ENCODE assay signal across 8 cellular contexts in the genomic region with DNA sequence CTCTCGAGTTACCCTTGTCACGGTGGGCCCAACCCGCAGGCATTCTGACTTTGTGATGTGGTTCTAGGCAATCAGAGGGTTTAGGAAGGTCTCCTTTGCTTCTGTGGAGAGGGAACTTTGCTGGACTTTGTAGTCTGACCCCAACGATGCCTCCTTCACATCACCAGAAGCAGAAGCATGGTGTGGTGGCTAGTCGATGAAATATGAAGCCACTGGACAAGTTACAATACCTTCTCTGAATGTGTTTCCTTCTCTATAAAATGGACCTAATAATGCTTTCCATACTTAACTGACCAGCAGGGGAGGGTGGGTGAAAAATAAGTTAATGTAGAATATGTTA. TPM values are rescaled to one million over a fixed set of nuclear protein-coding genes. Genes with fewer than 3 reads are reported as not detected.
A peak's percentile ranks its signal among the peaks of the same experiment; 100 is the strongest.
DNase-seq lines count a peak whose midpoint lies in the region; ATAC-seq and TF ChIP-seq lines count a peak whose summit lies in the region.

No MANE protein-coding gene starts in this region.

- H3K9ac ChIP-seq in IMR-90 (ENCODE audit: low read depth, low read length): peak overlapping the region; percentile 62

- peak overlapping the region; percentile 12; the same call in 1 of the 2 replicates for H3K14ac ChIP-seq in IMR-90 (replicated peaks; ENCODE audit: low read depth, low read length)

- H3K4me2 ChIP-seq in IMR-90 (ENCODE audit: low read depth, low read length): peak overlapping the region; percentile 95

- no peak overlapping the region for H2BK120ac ChIP-seq in IMR-90 (ENCODE audit: low read depth, low read length)

- BruUV-seq in IMR-90 (replicated peaks; lab: Mats Ljungman, UMichigan): no TSS peak

- H4K91ac ChIP-seq in IMR-90 (ENCODE audit: insufficient read depth, low read depth, low read length): no peak overlapping the region

- peak; percentile 7; the same call in 1 of the 2 replicates for ATAC-seq in IMR-90 (ENCODE audit: low read depth)
- no peak for ATAC-seq in GM19452 (IDR thresholded peaks at IDR 0.05; ENCODE audit: unreplicated experiment)

- H3K4me1 ChIP-seq in ACC112 (ENCODE audit: control insufficient read depth, insufficient read depth, low read length, unreplicated experiment): no peaks in the 10 kb centered on the region
- peaks cover 3% of the 10 kb centered on the region; the same call in 1 of the 2 replicates for H3K4me1 ChIP-seq in IMR-90 (ENCODE audit: control insufficient read depth, insufficient read depth, low read length)
- H3K4me1 ChIP-seq in ectodermal cell (ENCODE audit: control insufficient read depth, insufficient read depth, low read length): no peaks in the 10 kb centered on the region
- peaks cover 0 to 9% of the 10 kb centered on the region in 2 donors for H3K4me1 ChIP-seq in muscle layer of duodenum (ENCODE audit: control insufficient read depth in 1 of 2, insufficient read depth in 2 of 2, low read length in 2 of 2)

- H2BK15ac ChIP-seq in IMR-90 (ENCODE audit: low read depth, low read length): no peak overlapping the region

- dilution Hi-C loops in IMR-90 (cut with HindIII; ENCODE audit: low sequenced_read_pairs, unreplicated experiment): no loop called here

- no peak overlapping the region for H2BK5ac ChIP-seq in IMR-90 (ENCODE audit: low read depth, low read length, poor library complexity, severe bottlenecking)

- H3K36me3 ChIP-seq in ACC112 (ENCODE audit: insufficient read depth, low read length) (no peaks in the 10 kb centered on the region), IMR-90 (ENCODE audit: control insufficient read depth, insufficient read depth, low read length) (no peaks in the 10 kb centered on the region), ectodermal cell (ENCODE audit: control insufficient read depth, insufficient read depth, low read length) (no peaks in the 10 kb centered on the region), muscle layer of duodenum (ENCODE audit: control insufficient read depth in 1 of 2, insufficient read depth in 2 of 2, low read length in 2 of 2) (no peaks in the 10 kb centered on the region)

- H2AFZ ChIP-seq in ACC112 (ENCODE audit: low read length, unreplicated experiment) (peak overlapping the region; percentile 79), IMR-90 (replicated peaks; ENCODE audit: low read length, poor library complexity) (peak overlapping the region; percentile 96)

- intact Hi-C loops in IMR-90 (cut with micrococcal nuclease): loop anchor here (5.0 kb wide), 2 partner anchors 154 to 531 kb away; no protein-coding TSS in a partner anchor

- TF ChIP-seq CTCF in IMR-90 (conservative IDR thresholded peaks at IDR 0.05; ENCODE audit: low read depth, low read length): no peak

- peak overlapping the region; percentile 19 for H2AK9ac ChIP-seq in IMR-90 (replicated peaks; ENCODE audit: low read depth, low read length, poor library complexity)

- H3K9me1 ChIP-seq in IMR-90 (ENCODE audit: insufficient read depth, low read length): no peaks in the 10 kb centered on the region

- no peak overlapping the region for H3K23ac ChIP-seq in IMR-90 (ENCODE audit: low read depth, low read length)

- no peak overlapping the region for H3K4ac ChIP-seq in IMR-90 (ENCODE audit: low read depth, low read length)

- TF ChIP-seq POLR2A in IMR-90 (IDR thresholded peaks at IDR 0.05; ENCODE audit: low read depth, low read length): no peak

- no peak overlapping the region for H2AK5ac ChIP-seq in IMR-90 (ENCODE audit: low read depth, low read length)

- peak overlapping the region; percentile 46; the same call in 1 of the 2 replicates for H4K5ac ChIP-seq in IMR-90 (ENCODE audit: low read depth, low read length)

- H3K79me2 ChIP-seq in ACC112 (ENCODE audit: control insufficient read depth, insufficient read depth, low read length, unreplicated experiment): no peaks in the 10 kb centered on the region

- H4K8ac ChIP-seq in IMR-90 (ENCODE audit: low read depth in 2 of 2, low read length in 2 of 2): peak overlapping the region; percentile 33 to 48; a peak in 2 of 4 replicates

- H3K9me3 ChIP-seq in IMR-90 (ENCODE audit: control insufficient read depth, insufficient read depth, low read length) (no peaks in the 10 kb centered on the region), ectodermal cell (ENCODE audit: control insufficient read depth, low read length) (no peaks in the 10 kb centered on the region), muscle layer of duodenum (ENCODE audit: control insufficient read depth in 1 of 2, low read length in 2 of 2) (peaks cover 0 to 3% of the 10 kb centered on the region in 2 donors)

- no peaks in the 10 kb centered on the region; a peak in 1 of 4 replicates for H3K79me1 ChIP-seq in IMR-90 (ENCODE audit: low read depth in 1 of 2, low read length in 2 of 2)

- H3K56ac ChIP-seq in IMR-90 (ENCODE audit: extremely low read depth, insufficient read depth, low read length): no peak overlapping the region

- H3K4me3 ChIP-seq in ACC112 (ENCODE audit: low read depth, low read length) (peak overlapping the region; percentile 85), IMR-90 (ENCODE audit: insufficient read depth, low read depth, low read length) (peak overlapping the region; percentile 78), ectodermal cell (ENCODE audit: insufficient read depth, low read depth, low read length) (peak overlapping the region; percentile 81), muscle layer of duodenum (ENCODE audit: low read depth in 1 of 2, low read length in 2 of 2) (peak overlapping the region; percentile 84 to 99)

- TF ChIP-seq RAD21 in IMR-90 (IDR thresholded peaks at IDR 0.05; ENCODE audit: low read length): no peak

- H3K27ac ChIP-seq in ACC112 (ENCODE audit: low read depth, low read length) (0 out of 2 replicates have a peak overlapping the region, but pooled peaks have one; percentile 4), IMR-90 (ENCODE audit: insufficient read depth, low read length) (peak overlapping the region; percentile 35; the same call in 1 of the 2 replicates), ectodermal cell (ENCODE audit: insufficient read depth, low read depth, low read length, poor library complexity, severe bottlenecking) (no peak overlapping the region), muscle layer of duodenum (ENCODE audit: low read length) (no peak overlapping the region)

- H3K27me3 ChIP-seq in ACC112 (ENCODE audit: insufficient read depth, low read length): no peaks in the 10 kb centered on the region
- no peaks in the 10 kb centered on the region for H3K27me3 ChIP-seq in IMR-90 (ENCODE audit: control insufficient read depth, insufficient read depth, low read length)
- peaks cover 25% of the 10 kb centered on the region for H3K27me3 ChIP-seq in ectodermal cell (ENCODE audit: control insufficient read depth, insufficient read depth, low read length, poor library complexity, severe bottlenecking)
- no peaks in the 10 kb centered on the region for H3K27me3 ChIP-seq in muscle layer of duodenum (ENCODE audit: low read depth, low read length)

- CTCF ChIA-PET in IMR-90 (lab: Yijun Ruan, JAX): interaction anchor here (0.6 to 1.5 kb wide), 3 partner anchors 25 to 306 kb away, joined by 3 to 4 read pairs (median 3); no protein-coding TSS in a partner anchor

- in situ Hi-C loops in IMR-90 (cut with MboI; ENCODE audit: low sequenced_read_pairs): loop anchor here (10.0 to 25.0 kb wide), 2 partner anchors 307 to 531 kb away; no protein-coding TSS in a partner anchor

- DNase-seq in IMR-90 (no peak), NCI-H1092 treated with DMSO at 0.1 percent for 48 hours (lab: John Stamatoyannopoulos, UW) (no peak), NCI-H748 treated with DMSO at 0.1 percent for 48 hours (lab: John Stamatoyannopoulos, UW) (no peak), NCI-H187 (lab: John Stamatoyannopoulos, UW) (no peak)

- H4K20me1 ChIP-seq in IMR-90 (ENCODE audit: insufficient read depth, low read length): no peaks in the 10 kb centered on the region

- POLR2A ChIA-PET in IMR-90 (lab: Charles Lee; ENCODE audit: unreplicated experiment): no interaction called here

- no peak overlapping the region for H3K18ac ChIP-seq in IMR-90 (ENCODE audit: low read depth, low read length)

- H2BK20ac ChIP-seq in IMR-90 (ENCODE audit: low read depth, low read length): no peak overlapping the region

- no CpG with 5 or more reads among the region's 5 CpGs for WGBS in IMR-90 (ENCODE audit: extremely low coverage in 2 of 2, insufficient read length in 1 of 2), 2 experiments
- 24 to 28% methylated on average over 5 of the region's 5 CpGs for WGBS in ectodermal cell, 2 experiments

TF ChIP-seq in IMR-90, 13 proteins besides CTCF, POLR2A, EP300 and RAD21:
- no peak for TF ChIP-seq CEBPB (IDR thresholded peaks at IDR 0.05; ENCODE audit: low read depth, low read length)
- TF ChIP-seq MAFK (IDR thresholded peaks at IDR 0.05; ENCODE audit: low read depth, low read length): no peak

RNA-seq across cellular contexts. Expression of a gene that starts 0.6 kb away (rescaled TPM):
- 2.3 and 2.5 TPM in 2 replicates for total RNA-seq in IMR-90 (2012; rRNA removed)
- 1.2 and 1.7 TPM in 2 replicates for polyA plus RNA-seq in IMR-90 (2012; rRNA removed)
- polyA plus RNA-seq in IMR-90 (2012; cell fraction: cytosol; rRNA removed): 0.66 and 0.84 TPM in 2 replicates
- 1.2 and 7.2 TPM in 2 replicates for polyA plus RNA-seq in IMR-90 (2012; cell fraction: nucleus; rRNA removed; ENCODE audit: low replicate concordance)
- 4.8 TPM for polyA plus RNA-seq in ectodermal cell (2013, experiment 1 of 4)
- polyA plus RNA-seq in ectodermal cell (2013, experiment 2 of 4): 4.5 TPM
- 5.4 TPM for polyA plus RNA-seq in ectodermal cell (2013, experiment 3 of 4)
- 4.3 TPM for polyA plus RNA-seq in ectodermal cell (2013, experiment 4 of 4)

Comparison
In these comparisons a context has a peak if more than half of its experiments do, and no peak if none do; other contexts are left out.
1. H3K27ac ChIP-seq: peak in ACC112 (single experiment) and IMR-90 (single experiment); none in ectodermal cell (single experiment) and muscle layer of duodenum (single experiment).
2. Peak in every context shown above with its lines, with median percentiles within 50 percentile points of each other: H3K4me3 ChIP-seq.